ENCODE assay signal across 1 cellular context in the genomic region with DNA sequence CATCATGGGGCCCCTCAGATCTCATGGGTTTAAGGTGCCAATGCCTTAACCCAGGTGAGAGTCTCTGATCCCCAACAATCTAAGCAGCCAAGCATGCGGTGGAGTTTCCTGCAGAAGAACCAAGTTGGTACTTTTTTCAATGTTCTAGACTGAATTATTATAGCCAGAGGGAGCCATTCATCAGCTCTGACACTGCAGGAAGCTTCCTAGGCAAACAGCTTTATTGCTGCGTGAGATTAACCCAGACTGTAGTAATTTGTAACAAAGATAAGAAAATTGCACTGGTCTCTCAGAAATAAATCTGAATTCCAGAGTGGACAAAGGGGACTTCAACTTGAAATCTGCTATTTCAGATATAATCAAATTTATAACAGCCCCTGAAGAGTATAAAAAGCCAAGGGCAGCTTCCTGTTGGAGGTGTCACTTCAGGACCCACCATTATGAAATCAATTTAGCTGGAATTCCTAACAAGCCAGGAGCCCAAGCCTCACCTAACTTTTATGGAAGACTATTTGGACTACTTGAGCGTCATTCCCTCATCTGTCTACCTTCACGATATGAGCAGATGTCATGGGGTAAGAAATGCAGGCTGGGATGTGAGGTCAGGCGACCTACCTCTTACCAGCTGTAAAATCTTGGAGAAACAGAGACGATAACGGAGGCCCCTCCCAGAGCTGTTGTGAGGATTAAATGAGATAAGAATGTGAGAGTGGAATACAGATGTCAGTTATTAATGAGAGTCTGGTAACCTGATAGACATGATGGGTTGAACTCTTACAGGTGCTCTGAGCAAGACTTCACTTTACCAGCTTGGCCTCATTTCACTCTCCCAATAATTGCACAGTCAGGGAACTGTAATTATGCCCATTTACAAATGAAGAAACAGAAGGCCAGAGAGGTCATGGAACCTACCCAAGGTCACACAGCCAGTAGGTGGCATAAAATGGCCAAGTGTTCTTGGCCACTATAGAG.
A peak's percentile ranks its signal among the peaks of the same experiment; 100 is the strongest.
TF ChIP-seq lines count a peak whose summit lies in the region.

No MANE protein-coding gene starts in this region.

TF ChIP-seq in HEK293, 187 proteins besides CTCF, POLR2A, EP300 and RAD21 (continued from another document):
- TF ChIP-seq, protein P1, sequence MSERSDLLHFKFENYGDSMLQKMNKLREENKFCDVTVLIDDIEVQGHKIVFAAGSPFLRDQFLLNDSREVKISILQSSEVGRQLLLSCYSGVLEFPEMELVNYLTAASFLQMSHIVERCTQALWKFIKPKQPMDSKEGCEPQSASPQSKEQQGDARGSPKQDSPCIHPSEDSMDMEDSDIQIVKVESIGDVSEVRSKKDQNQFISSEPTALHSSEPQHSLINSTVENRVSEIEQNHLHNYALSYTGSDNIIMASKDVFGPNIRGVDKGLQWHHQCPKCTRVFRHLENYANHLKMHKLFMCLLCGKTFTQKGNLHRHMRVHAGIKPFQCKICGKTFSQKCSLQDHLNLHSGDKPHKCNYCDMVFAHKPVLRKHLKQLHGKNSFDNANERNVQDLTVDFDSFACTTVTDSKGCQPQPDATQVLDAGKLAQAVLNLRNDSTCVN (tag by site-specific recombination; optimal IDR thresholded peaks at IDR 0.05) = no peak
- TF ChIP-seq GLI2 (tag by site-specific recombination; IDR thresholded peaks at IDR 0.05; ENCODE audit: borderline replicate concordance, low read depth) = peak; percentile 87
- TF ChIP-seq, protein P2, sequence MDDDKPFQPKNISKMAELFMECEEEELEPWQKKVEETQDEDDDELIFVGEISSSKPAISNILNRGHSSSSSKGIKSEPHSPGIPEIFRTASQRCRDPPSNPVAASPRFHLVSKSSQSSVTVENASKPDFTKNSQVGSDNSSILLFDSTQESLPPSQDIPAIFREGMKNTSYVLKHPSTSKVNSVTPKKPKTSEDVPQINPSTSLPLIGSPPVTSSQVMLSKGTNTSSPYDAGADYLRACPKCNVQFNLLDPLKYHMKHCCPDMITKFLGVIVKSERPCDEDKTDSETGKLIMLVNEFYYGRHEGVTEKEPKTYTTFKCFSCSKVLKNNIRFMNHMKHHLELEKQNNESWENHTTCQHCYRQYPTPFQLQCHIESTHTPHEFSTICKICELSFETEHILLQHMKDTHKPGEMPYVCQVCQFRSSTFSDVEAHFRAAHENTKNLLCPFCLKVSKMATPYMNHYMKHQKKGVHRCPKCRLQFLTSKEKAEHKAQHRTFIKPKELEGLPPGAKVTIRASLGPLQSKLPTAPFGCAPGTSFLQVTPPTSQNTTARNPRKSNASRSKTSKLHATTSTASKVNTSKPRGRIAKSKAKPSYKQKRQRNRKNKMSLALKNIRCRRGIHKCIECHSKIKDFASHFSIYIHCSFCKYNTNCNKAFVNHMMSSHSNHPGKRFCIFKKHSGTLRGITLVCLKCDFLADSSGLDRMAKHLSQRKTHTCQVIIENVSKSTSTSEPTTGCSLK (tag by site-specific recombination; IDR thresholded peaks at IDR 0.05) = no peak
- TF ChIP-seq, protein P3, sequence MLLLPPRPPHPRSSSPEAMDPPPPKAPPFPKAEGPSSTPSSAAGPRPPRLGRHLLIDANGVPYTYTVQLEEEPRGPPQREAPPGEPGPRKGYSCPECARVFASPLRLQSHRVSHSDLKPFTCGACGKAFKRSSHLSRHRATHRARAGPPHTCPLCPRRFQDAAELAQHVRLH (tag by site-specific recombination; IDR thresholded peaks at IDR 0.05) = 0 out of 2 replicates have a peak, but pooled peaks have one; percentile 19
- TF ChIP-seq, protein P4, sequence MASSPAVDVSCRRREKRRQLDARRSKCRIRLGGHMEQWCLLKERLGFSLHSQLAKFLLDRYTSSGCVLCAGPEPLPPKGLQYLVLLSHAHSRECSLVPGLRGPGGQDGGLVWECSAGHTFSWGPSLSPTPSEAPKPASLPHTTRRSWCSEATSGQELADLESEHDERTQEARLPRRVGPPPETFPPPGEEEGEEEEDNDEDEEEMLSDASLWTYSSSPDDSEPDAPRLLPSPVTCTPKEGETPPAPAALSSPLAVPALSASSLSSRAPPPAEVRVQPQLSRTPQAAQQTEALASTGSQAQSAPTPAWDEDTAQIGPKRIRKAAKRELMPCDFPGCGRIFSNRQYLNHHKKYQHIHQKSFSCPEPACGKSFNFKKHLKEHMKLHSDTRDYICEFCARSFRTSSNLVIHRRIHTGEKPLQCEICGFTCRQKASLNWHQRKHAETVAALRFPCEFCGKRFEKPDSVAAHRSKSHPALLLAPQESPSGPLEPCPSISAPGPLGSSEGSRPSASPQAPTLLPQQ (tag by site-specific recombination; IDR thresholded peaks at IDR 0.05) = no peak
- TF ChIP-seq, protein P5, sequence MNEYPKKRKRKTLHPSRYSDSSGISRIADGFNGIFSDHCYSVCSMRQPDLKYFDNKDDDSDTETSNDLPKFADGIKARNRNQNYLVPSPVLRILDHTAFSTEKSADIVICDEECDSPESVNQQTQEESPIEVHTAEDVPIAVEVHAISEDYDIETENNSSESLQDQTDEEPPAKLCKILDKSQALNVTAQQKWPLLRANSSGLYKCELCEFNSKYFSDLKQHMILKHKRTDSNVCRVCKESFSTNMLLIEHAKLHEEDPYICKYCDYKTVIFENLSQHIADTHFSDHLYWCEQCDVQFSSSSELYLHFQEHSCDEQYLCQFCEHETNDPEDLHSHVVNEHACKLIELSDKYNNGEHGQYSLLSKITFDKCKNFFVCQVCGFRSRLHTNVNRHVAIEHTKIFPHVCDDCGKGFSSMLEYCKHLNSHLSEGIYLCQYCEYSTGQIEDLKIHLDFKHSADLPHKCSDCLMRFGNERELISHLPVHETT (tag by site-specific recombination; IDR thresholded peaks at IDR 0.05) = no peak
- TF ChIP-seq ZNF768 (tag by site-specific recombination; IDR thresholded peaks at IDR 0.05) = peak; percentile 89
- no peak for TF ChIP-seq ZNF354C (tag by site-specific recombination; IDR thresholded peaks at IDR 0.05; ENCODE audit: borderline replicate concordance, low read depth)
- TF ChIP-seq, protein P6, sequence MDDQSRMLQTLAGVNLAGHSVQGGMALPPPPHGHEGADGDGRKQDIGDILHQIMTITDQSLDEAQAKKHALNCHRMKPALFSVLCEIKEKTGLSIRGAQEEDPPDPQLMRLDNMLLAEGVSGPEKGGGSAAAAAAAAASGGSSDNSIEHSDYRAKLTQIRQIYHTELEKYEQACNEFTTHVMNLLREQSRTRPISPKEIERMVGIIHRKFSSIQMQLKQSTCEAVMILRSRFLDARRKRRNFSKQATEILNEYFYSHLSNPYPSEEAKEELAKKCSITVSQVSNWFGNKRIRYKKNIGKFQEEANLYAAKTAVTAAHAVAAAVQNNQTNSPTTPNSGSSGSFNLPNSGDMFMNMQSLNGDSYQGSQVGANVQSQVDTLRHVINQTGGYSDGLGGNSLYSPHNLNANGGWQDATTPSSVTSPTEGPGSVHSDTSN (CRISPR knock-in tag; IDR thresholded peaks at IDR 0.05) = no peak
- no peak for TF ChIP-seq ZFP37 (tag by site-specific recombination; IDR thresholded peaks at IDR 0.05)
- no peak for TF ChIP-seq SP3 (tag by site-specific recombination; IDR thresholded peaks at IDR 0.05)
- TF ChIP-seq, protein P7, sequence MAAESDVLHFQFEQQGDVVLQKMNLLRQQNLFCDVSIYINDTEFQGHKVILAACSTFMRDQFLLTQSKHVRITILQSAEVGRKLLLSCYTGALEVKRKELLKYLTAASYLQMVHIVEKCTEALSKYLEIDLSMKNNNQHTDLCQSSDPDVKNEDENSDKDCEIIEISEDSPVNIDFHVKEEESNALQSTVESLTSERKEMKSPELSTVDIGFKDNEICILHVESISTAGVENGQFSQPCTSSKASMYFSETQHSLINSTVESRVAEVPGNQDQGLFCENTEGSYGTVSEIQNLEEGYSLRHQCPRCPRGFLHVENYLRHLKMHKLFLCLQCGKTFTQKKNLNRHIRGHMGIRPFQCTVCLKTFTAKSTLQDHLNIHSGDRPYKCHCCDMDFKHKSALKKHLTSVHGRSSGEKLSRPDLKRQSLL (tag by site-specific recombination; IDR thresholded peaks at IDR 0.05) = no peak
- TF ChIP-seq ZNF202 (tag by site-specific recombination; IDR thresholded peaks at IDR 0.05; ENCODE audit: borderline replicate concordance) = no peak
- no peak for TF ChIP-seq ZBTB48 (tag by site-specific recombination; IDR thresholded peaks at IDR 0.05)
- TF ChIP-seq ZNF223 (tag by site-specific recombination; IDR thresholded peaks at IDR 0.05) = no peak
- TF ChIP-seq ZFHX2 (tag by site-specific recombination; conservative IDR thresholded peaks at IDR 0.05) = no peak
- TF ChIP-seq ZNF624 (tag by site-specific recombination; IDR thresholded peaks at IDR 0.05) = no peak
- peak; percentile 67 for TF ChIP-seq ZIC2 (tag by site-specific recombination; IDR thresholded peaks at IDR 0.05)
- TF ChIP-seq MZF1 (tag by site-specific recombination; IDR thresholded peaks at IDR 0.05; ENCODE audit: borderline replicate concordance) = peak; percentile 12; the same call in 1 of the 2 replicates
